Comparison of ENCODE assay signal across 8 cellular contexts in the genomic region with DNA sequence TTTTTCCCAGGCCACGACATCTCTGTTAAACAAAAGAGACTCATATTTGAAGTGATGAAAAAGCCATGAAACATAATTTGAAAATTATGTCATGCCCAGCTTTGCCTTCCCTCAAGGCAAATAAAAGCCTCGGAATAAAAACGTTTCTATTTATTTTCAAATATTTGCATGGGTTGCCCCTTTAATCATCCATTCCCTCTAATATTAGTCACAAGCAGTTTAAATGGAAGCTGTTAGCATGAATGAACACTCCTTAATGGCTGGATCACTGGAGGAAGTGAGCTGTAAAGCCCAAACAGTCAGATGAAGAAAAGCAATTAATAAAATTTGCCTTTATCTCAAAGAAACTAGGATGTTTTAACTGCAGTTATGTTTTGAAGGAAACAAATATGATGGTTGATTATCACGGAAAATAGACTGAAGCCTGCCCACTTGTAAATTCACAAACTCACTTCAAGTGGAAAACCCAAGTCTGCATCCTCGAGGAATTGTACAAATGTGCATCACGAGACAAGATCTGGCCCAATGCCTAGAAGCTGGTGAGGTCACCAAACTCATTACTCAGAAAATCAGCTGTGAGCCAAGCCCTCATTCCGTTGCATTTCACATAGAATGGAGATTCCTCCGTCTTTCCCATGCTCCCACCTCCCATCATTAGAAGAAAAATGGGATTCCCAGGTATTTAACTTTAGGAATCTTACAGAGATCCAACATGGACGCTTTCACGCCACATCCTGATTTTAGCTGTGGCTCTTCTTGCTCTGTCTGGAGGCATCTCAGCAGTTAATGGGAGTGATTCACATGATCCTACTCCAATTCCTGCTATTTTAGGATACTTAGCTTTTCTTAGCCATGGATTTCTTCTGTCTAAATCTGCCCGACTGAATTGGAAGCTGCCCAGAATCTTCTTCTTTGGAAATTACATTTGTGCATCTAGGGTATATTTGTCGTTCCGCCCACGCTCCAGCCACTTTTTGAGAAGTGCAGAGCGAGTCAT.
DNase-seq lines count a peak whose midpoint lies in the region; ATAC-seq and TF ChIP-seq lines count a peak whose summit lies in the region.

No MANE protein-coding gene starts in this region.

- peak overlapping the region; percentile 36 for H3K4me3 ChIP-seq in fibroblast of mammary gland (ENCODE audit: control insufficient read depth, low read depth, low read length)

- DNase-seq in Ammon's horn (ENCODE audit: low spot score) (peak; percentile 73), RPMI7951 (ENCODE audit: low read depth) (peak; percentile 92), fibroblast of mammary gland (ENCODE audit: low read depth) (peak; percentile 96), osteocyte (ENCODE audit: extremely low spot score, unreplicated experiment) (no peak), DMS153 (lab: John Stamatoyannopoulos, UW) (no peak)

- H3K27ac Mint-ChIP-seq in osteocyte (ENCODE audit: unreplicated experiment) = peak overlapping the region; percentile 88
- no peak overlapping the region for H3K27ac Mint-ChIP-seq in stimulated activated memory B cell treated with anti-CD40 and anti-IgM and Interleukin-4, amounts not matched to agents 10 μg/mL and 1 μg/mL and 100 μg/mL, for 72 hours

- TF ChIP-seq CTCF in fibroblast of mammary gland (conservative IDR thresholded peaks at IDR 0.05; ENCODE audit: control insufficient read depth, insufficient read depth, low read depth, low read length) (no peak), osteocyte (IDR thresholded peaks at IDR 0.05) (no peak)

- ATAC-seq in stimulated activated memory B cell treated with anti-CD40 and anti-IgM and Interleukin-4, amounts not matched to agents 10 μg/mL and 1 μg/mL and 100 μg/mL, for 72 hours = no peak
- ATAC-seq in GM21390 (IDR thresholded peaks at IDR 0.05; ENCODE audit: unreplicated experiment) (no peak), GM18505 (IDR thresholded peaks at IDR 0.05; ENCODE audit: unreplicated experiment) (no peak)

- no peaks in the 10 kb centered on the region for H3K36me3 Mint-ChIP-seq in osteocyte (ENCODE audit: unreplicated experiment)
- H3K36me3 Mint-ChIP-seq in stimulated activated memory B cell treated with anti-CD40 and anti-IgM and Interleukin-4, amounts not matched to agents 10 μg/mL and 1 μg/mL and 100 μg/mL, for 72 hours = no peaks in the 10 kb centered on the region

- no peak for TF ChIP-seq POLR2A in GM18505 (IDR thresholded peaks at IDR 0.05; ENCODE audit: borderline replicate concordance, extremely low read depth, insufficient read depth, insufficient read length)

- peaks cover 4% of the 10 kb centered on the region for H3K9me3 Mint-ChIP-seq in osteocyte (ENCODE audit: unreplicated experiment)
- peaks cover 6% of the 10 kb centered on the region for H3K9me3 Mint-ChIP-seq in stimulated activated memory B cell treated with anti-CD40 and anti-IgM and Interleukin-4, amounts not matched to agents 10 μg/mL and 1 μg/mL and 100 μg/mL, for 72 hours

- H3K27me3 Mint-ChIP-seq in osteocyte (ENCODE audit: unreplicated experiment) = no peaks in the 10 kb centered on the region
- H3K27me3 Mint-ChIP-seq in stimulated activated memory B cell treated with anti-CD40 and anti-IgM and Interleukin-4, amounts not matched to agents 10 μg/mL and 1 μg/mL and 100 μg/mL, for 72 hours = no peaks in the 10 kb centered on the region

- peaks cover 19% of the 10 kb centered on the region for H3K4me1 Mint-ChIP-seq in osteocyte (ENCODE audit: unreplicated experiment)
- H3K4me1 Mint-ChIP-seq in stimulated activated memory B cell treated with anti-CD40 and anti-IgM and Interleukin-4, amounts not matched to agents 10 μg/mL and 1 μg/mL and 100 μg/mL, for 72 hours = no peaks in the 10 kb centered on the region

- H3K4me3 Mint-ChIP-seq in osteocyte (ENCODE audit: unreplicated experiment) = peak overlapping the region; percentile 26
- H3K4me3 Mint-ChIP-seq in stimulated activated memory B cell treated with anti-CD40 and anti-IgM and Interleukin-4, amounts not matched to agents 10 μg/mL and 1 μg/mL and 100 μg/mL, for 72 hours = no peak overlapping the region

Comparison
In these comparisons a context has a peak if more than half of its experiments do, and no peak if none do; other contexts are left out.
1. DNase-seq: peak in Ammon's horn (single experiment), RPMI7951 (single experiment) and fibroblast of mammary gland (single experiment); none in osteocyte (single experiment) and DMS153 (single experiment).